In genomic region chr20:46787986-46788762, GRCh38 we compare ENCODE assay signal across 16 cellular contexts.
"Had no signal": no experiment of that assay in that cellular context is flagged by ENCODE, and none has a peak within 500 bp of the region (broad histone marks: within the 10 kb centered on the region; RNA-seq: fewer than 3 reads in every experiment).

No MANE protein-coding gene starts in this region.

- H3K4me3 Mint-ChIP-seq: activated naive CD4-positive, alpha-beta T cell treated with anti-CD3 and anti-CD28 coated beads, Interleukin-2, amount 10 ng/mL, durations not matched to agents 7 days and 5 days; central memory CD8-positive, alpha-beta T cell; effector memory CD8-positive, alpha-beta T cell; memory B cell; stimulated activated naive B cell treated with anti-CD40 and anti-IgM and Interleukin-4, amounts not matched to agents 10 μg/mL and 1 μg/mL and 100 μg/mL, for 72 hours had no signal

- ATAC-seq: effector memory CD8-positive, alpha-beta T cell; gastroesophageal sphincter; stimulated activated naive B cell treated with anti-CD40 and anti-IgM and Interleukin-4, amounts not matched to agents 10 μg/mL and 1 μg/mL and 100 μg/mL, for 72 hours had no signal

- H3K27me3 ChIP-seq: hepatocyte, transverse colon had no signal

- H3K9me3 ChIP-seq: adrenal gland, gastroesophageal sphincter, left ventricle myocardium inferior, transverse colon had no signal

- H3K36me3 ChIP-seq: adrenal gland, gastroesophageal sphincter, left ventricle myocardium inferior, transverse colon had no signal

- H2AFZ ChIP-seq: hepatocyte, parathyroid adenoma had no signal

- H3K4me1 Mint-ChIP-seq: activated naive CD4-positive, alpha-beta T cell treated with anti-CD3 and anti-CD28 coated beads, Interleukin-2, amount 10 ng/mL, durations not matched to agents 7 days and 5 days; central memory CD8-positive, alpha-beta T cell; memory B cell; stimulated activated naive B cell treated with anti-CD40 and anti-IgM and Interleukin-4, amounts not matched to agents 10 μg/mL and 1 μg/mL and 100 μg/mL, for 72 hours had no signal

- H3K27ac Mint-ChIP-seq: activated naive CD4-positive, alpha-beta T cell treated with anti-CD3 and anti-CD28 coated beads, Interleukin-2, amount 10 ng/mL, durations not matched to agents 7 days and 5 days; activated T-helper 2 cell treated with anti-CD3 and anti-CD28 coated beads, Interferon-gamma antibody, Interleukin-2, Interleukin-4, amounts not matched to agents 10 μg/mL and 5 μg/mL and 100 μg/mL, durations not matched to agents 14 hours and 24 hours and 36 hours; effector memory CD8-positive, alpha-beta T cell; memory B cell; stimulated activated naive B cell treated with anti-CD40 and anti-IgM and Interleukin-4, amounts not matched to agents 10 μg/mL and 1 μg/mL and 100 μg/mL, for 72 hours had no signal

- DNase-seq: activated CD4-positive, alpha-beta T cell treated with anti-CD3 and anti-CD28 coated beads, Interleukin-2, amount 50 U/mL, for 1 hour; activated naive CD4-positive, alpha-beta T cell treated with anti-CD3 and anti-CD28 coated beads, Interleukin-2, amount 10 ng/mL, durations not matched to agents 7 days and 5 days; adrenal gland; effector memory CD8-positive, alpha-beta T cell; kidney; left ventricle myocardium inferior; small intestine; stimulated activated naive B cell treated with anti-CD40 and anti-IgM and Interleukin-4, amounts not matched to agents 10 μg/mL and 1 μg/mL and 100 μg/mL, for 72 hours; transverse colon had no signal

- H3K4me3 ChIP-seq: adrenal gland, gastroesophageal sphincter, hepatocyte, left ventricle myocardium inferior, transverse colon had no signal

- H3K27ac ChIP-seq: adrenal gland, epithelial cell of prostate, gastroesophageal sphincter, hepatocyte, left ventricle myocardium inferior, parathyroid adenoma, transverse colon had no signal

- H3K4me1 ChIP-seq: adrenal gland, gastroesophageal sphincter, left ventricle myocardium inferior, parathyroid adenoma, transverse colon had no signal

- H3K9me3 Mint-ChIP-seq: activated naive CD4-positive, alpha-beta T cell treated with anti-CD3 and anti-CD28 coated beads, Interleukin-2, amount 10 ng/mL, durations not matched to agents 7 days and 5 days; activated T-helper 2 cell treated with anti-CD3 and anti-CD28 coated beads, Interferon-gamma antibody, Interleukin-2, Interleukin-4, amounts not matched to agents 10 μg/mL and 5 μg/mL and 100 μg/mL, durations not matched to agents 14 hours and 24 hours and 36 hours; central memory CD8-positive, alpha-beta T cell; effector memory CD8-positive, alpha-beta T cell had no signal

- H3K79me2 ChIP-seq: hepatocyte, parathyroid adenoma had no signal

- H3K36me3 Mint-ChIP-seq: activated naive CD4-positive, alpha-beta T cell treated with anti-CD3 and anti-CD28 coated beads, Interleukin-2, amount 10 ng/mL, durations not matched to agents 7 days and 5 days; stimulated activated naive B cell treated with anti-CD40 and anti-IgM and Interleukin-4, amounts not matched to agents 10 μg/mL and 1 μg/mL and 100 μg/mL, for 72 hours had no signal

- H3K4me2 ChIP-seq: hepatocyte had no signal

- FAIRE-seq: kidney, small intestine had no signal

- H3K9ac ChIP-seq: parathyroid adenoma had no signal
